In genomic region chr14:65821224-65821753, GRCh38 we compare ENCODE assay signal across 14 cellular contexts.
DNase-seq lines count a peak whose midpoint lies in the region; ATAC-seq and TF ChIP-seq lines count a peak whose summit lies in the region.
"Had no signal": no experiment of that assay in that cellular context is flagged by ENCODE, and none has a peak within 500 bp of the region (broad histone marks: within the 10 kb centered on the region; RNA-seq: fewer than 3 reads in every experiment).

No MANE protein-coding gene starts in this region.

- TF ChIP-seq POLR2A in erythroblast (IDR thresholded peaks at IDR 0.05; ENCODE audit: low read length) = no peak

- TF ChIP-seq CTCF in WTC11 (IDR thresholded peaks at IDR 0.05) = no peak

- CTCF ChIA-PET in WTC11 (lab: Charles Lee) = interaction anchor here (0.5 to 1.5 kb wide), 6 partner anchors 12 to 408 kb away, joined by 3 to 7 read pairs (median 4); no protein-coding TSS in a partner anchor

- no peak overlapping the region for H3K4me3 Mint-ChIP-seq in stimulated activated naive CD8-positive, alpha-beta T cell treated with anti-CD3 and anti-CD28 coated beads, Interleukin-15, amount 100 ng/mL, for 72 hours
- no peak overlapping the region for H3K4me3 Mint-ChIP-seq in WTC11
- H3K4me3 Mint-ChIP-seq in natural killer cell treated with Interleukin-12 subunit alpha and Interleukin-12 subunit beta and Interleukin-15 and Interleukin-18, amount 100 ng/mL, for 72 hours = no peak overlapping the region
- H3K4me3 Mint-ChIP-seq: CD4-positive, CD25-positive, alpha-beta regulatory T cell; HFFc6 had no signal

- no peaks in the 10 kb centered on the region for H3K9me3 Mint-ChIP-seq in stimulated activated naive CD8-positive, alpha-beta T cell treated with anti-CD3 and anti-CD28 coated beads, Interleukin-15, amount 100 ng/mL, for 72 hours
- H3K9me3 Mint-ChIP-seq in WTC11 = no peaks in the 10 kb centered on the region
- no peaks in the 10 kb centered on the region for H3K9me3 Mint-ChIP-seq in natural killer cell treated with Interleukin-12 subunit alpha and Interleukin-12 subunit beta and Interleukin-15 and Interleukin-18, amount 100 ng/mL, for 72 hours
- H3K9me3 Mint-ChIP-seq: CD4-positive, CD25-positive, alpha-beta regulatory T cell; HFFc6 had no signal

- H3K27ac Mint-ChIP-seq in stimulated activated naive CD8-positive, alpha-beta T cell treated with anti-CD3 and anti-CD28 coated beads, Interleukin-15, amount 100 ng/mL, for 72 hours = no peak overlapping the region
- no peak overlapping the region for H3K27ac Mint-ChIP-seq in WTC11
- H3K27ac Mint-ChIP-seq in natural killer cell treated with Interleukin-12 subunit alpha and Interleukin-12 subunit beta and Interleukin-15 and Interleukin-18, amount 100 ng/mL, for 72 hours = no peak overlapping the region
- H3K27ac Mint-ChIP-seq: CD4-positive, CD25-positive, alpha-beta regulatory T cell; HFFc6 had no signal

- POLR2A ChIA-PET in WTC11 (lab: Charles Lee) = no interaction called here

- peak; percentile 22 for ATAC-seq in stimulated activated naive CD8-positive, alpha-beta T cell treated with anti-CD3 and anti-CD28 coated beads, Interleukin-15, amount 100 ng/mL, for 72 hours
- ATAC-seq in stimulated activated naive CD8-positive, alpha-beta T cell treated with anti-CD3 and anti-CD28 coated beads, Interleukin-15, Interleukin-2, amounts not matched to agents 100 U/mL and 50 U/mL, for 24 hours = no peak
- ATAC-seq in WTC11 = peak; percentile 61
- peak; percentile 34 to 39 for ATAC-seq in natural killer cell treated with Interleukin-12 subunit alpha and Interleukin-12 subunit beta and Interleukin-15 and Interleukin-18, amount 100 ng/mL, for 72 hours
- no peak for ATAC-seq in GM19397 (IDR thresholded peaks at IDR 0.05; ENCODE audit: unreplicated experiment)
- ATAC-seq: K562 had no signal

- H3K36me3 Mint-ChIP-seq in WTC11 = no peaks in the 10 kb centered on the region
- H3K36me3 Mint-ChIP-seq in natural killer cell treated with Interleukin-12 subunit alpha and Interleukin-12 subunit beta and Interleukin-15 and Interleukin-18, amount 100 ng/mL, for 72 hours = no peaks in the 10 kb centered on the region
- H3K36me3 Mint-ChIP-seq: CD4-positive, CD25-positive, alpha-beta regulatory T cell had no signal

- H3K27me3 Mint-ChIP-seq in stimulated activated naive CD8-positive, alpha-beta T cell treated with anti-CD3 and anti-CD28 coated beads, Interleukin-15, amount 100 ng/mL, for 72 hours = no peaks in the 10 kb centered on the region
- H3K27me3 Mint-ChIP-seq in WTC11 (ENCODE audit: low read depth) = peaks cover 3% of the 10 kb centered on the region; the same call in 1 of the 2 replicates
- peaks cover 0 to 3% of the 10 kb centered on the region in 2 donors for H3K27me3 Mint-ChIP-seq in natural killer cell treated with Interleukin-12 subunit alpha and Interleukin-12 subunit beta and Interleukin-15 and Interleukin-18, amount 100 ng/mL, for 72 hours
- H3K27me3 Mint-ChIP-seq: CD4-positive, CD25-positive, alpha-beta regulatory T cell had no signal

- no peak for DNase-seq in stimulated activated naive CD8-positive, alpha-beta T cell treated with anti-CD3 and anti-CD28 coated beads, Interleukin-15, amount 100 ng/mL, for 72 hours
- DNase-seq in stimulated activated naive CD8-positive, alpha-beta T cell treated with anti-CD3 and anti-CD28 coated beads, Interleukin-15, Interleukin-2, amounts not matched to agents 100 U/mL and 50 U/mL, for 24 hours = no peak
- DNase-seq in WTC11 (ENCODE audit: low spot score) (no peak), erythroblast (lab: John Stamatoyannopoulos, UW) (no peak), Kasumi-1 (lab: John Stamatoyannopoulos, UW) (no peak)
- DNase-seq in natural killer cell treated with Interleukin-12 subunit alpha and Interleukin-12 subunit beta and Interleukin-15 and Interleukin-18, amount 100 ng/mL, for 72 hours (ENCODE audit: low spot score) = no peak
- DNase-seq: ACHN; CD4-positive, CD25-positive, alpha-beta regulatory T cell; DMS 273 treated with DMSO at 0.1 percent for 48 hours; GOT3; HCEC 1CT; HFFc6 had no signal

- H3K4me1 Mint-ChIP-seq in stimulated activated naive CD8-positive, alpha-beta T cell treated with anti-CD3 and anti-CD28 coated beads, Interleukin-15, amount 100 ng/mL, for 72 hours = no peaks in the 10 kb centered on the region
- H3K4me1 Mint-ChIP-seq in WTC11 = peaks cover 9% of the 10 kb centered on the region
- peaks cover 4 to 7% of the 10 kb centered on the region in 2 donors for H3K4me1 Mint-ChIP-seq in natural killer cell treated with Interleukin-12 subunit alpha and Interleukin-12 subunit beta and Interleukin-15 and Interleukin-18, amount 100 ng/mL, for 72 hours (ENCODE audit: low read depth in 2 of 2)

TF ChIP-seq in WTC11, 78 proteins besides CTCF, POLR2A, EP300 and RAD21 (continues in another document):
- TF ChIP-seq ARID4B (CRISPR knock-in tag; IDR thresholded peaks at IDR 0.05; ENCODE audit: borderline replicate concordance) (no peak), CREB1 (CRISPR knock-in tag; IDR thresholded peaks at IDR 0.05) (no peak), PREB (CRISPR knock-in tag; IDR thresholded peaks at IDR 0.05; ENCODE audit: borderline replicate concordance) (no peak), E2F5 (CRISPR knock-in tag; IDR thresholded peaks at IDR 0.05) (no peak), ATF3 (CRISPR knock-in tag; conservative IDR thresholded peaks at IDR 0.05) (no peak), ZNF121 (CRISPR knock-in tag; IDR thresholded peaks at IDR 0.05) (no peak), RORB (CRISPR knock-in tag; IDR thresholded peaks at IDR 0.05) (no peak), TP53 (CRISPR knock-in tag; IDR thresholded peaks at IDR 0.05) (no peak), ZNF512 (CRISPR knock-in tag; IDR thresholded peaks at IDR 0.05; ENCODE audit: borderline replicate concordance) (no peak)

Comparison
In these comparisons a context has a peak if more than half of its experiments do, and no peak if none do; other contexts are left out.
1. ATAC-seq: peak in stimulated activated naive CD8-positive, alpha-beta T cell treated with anti-CD3 and anti-CD28 coated beads, Interleukin-15, amount 100 ng/mL, for 72 hours (single experiment), WTC11 (single experiment) and natural killer cell treated with Interleukin-12 subunit alpha and Interleukin-12 subunit beta and Interleukin-15 and Interleukin-18, amount 100 ng/mL, for 72 hours (2 of 2); none in stimulated activated naive CD8-positive, alpha-beta T cell treated with anti-CD3 and anti-CD28 coated beads, Interleukin-15, Interleukin-2, amounts not matched to agents 100 U/mL and 50 U/mL, for 24 hours (single experiment) and GM19397 (single experiment).